In the genomic region with DNA sequence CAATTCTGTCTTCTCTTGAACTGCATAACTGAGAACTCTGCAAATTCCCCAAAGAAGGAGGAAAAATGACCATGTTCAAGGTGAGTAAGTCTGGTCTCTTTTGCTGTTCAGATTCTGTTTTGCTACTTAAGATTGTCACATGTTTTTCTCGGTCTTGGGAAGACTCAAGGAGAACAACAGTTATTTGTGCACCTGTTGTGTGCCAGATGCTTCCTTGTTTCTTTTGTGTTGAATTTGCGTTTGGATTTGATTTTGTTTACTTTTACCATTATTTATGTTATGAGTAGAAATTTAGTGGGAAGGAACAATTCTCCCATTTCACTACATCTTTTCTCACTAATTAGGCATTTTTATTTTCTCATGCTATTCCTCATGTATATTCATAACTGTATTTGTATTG, we compare ENCODE assay signal across 1 cellular context.
"Had no signal": no experiment of that assay in that cellular context is flagged by ENCODE, and none has a peak within 500 bp of the region (broad histone marks: within the 10 kb centered on the region; RNA-seq: fewer than 3 reads in every experiment).

No MANE protein-coding gene starts in this region.

- H3K4me3 ChIP-seq: MG63 had no signal

- H3K36me3 ChIP-seq: MG63 had no signal
